Comparison of ENCODE assay signal across 13 cellular contexts in genomic region chr4:4726051-4726450, GRCh38.
DNase-seq lines count a peak whose midpoint lies in the region; ATAC-seq, FAIRE-seq and TF ChIP-seq lines count a peak whose summit lies in the region.
"Had no signal": no experiment of that assay in that cellular context is flagged by ENCODE, and none has a peak within 500 bp of the region (broad histone marks: within the 10 kb centered on the region; RNA-seq: fewer than 3 reads in every experiment).

No MANE protein-coding gene starts in this region.

- H3K9me3 ChIP-seq in BE2C (peaks cover 11% of the 10 kb centered on the region), uterus (peaks cover 0 to 6% of the 10 kb centered on the region in 2 donors)

- TF ChIP-seq POLR2A in H54 (IDR thresholded peaks at IDR 0.05; ENCODE audit: low read depth, low read length), result no peak
- no peak for TF ChIP-seq POLR2A in uterus (IDR thresholded peaks at IDR 0.05)

- no peak for DNase-seq in BE2C
- DNase-seq in H54 (ENCODE audit: insufficient read length, low spot score), result peak; percentile 14
- DNase-seq in RKO (ENCODE audit: low spot score), result peak; percentile 7
- no peak for DNase-seq in foreskin keratinocyte
- DNase-seq in uterus, result no peak
- DNase-seq in NCI-H345 (lab: John Stamatoyannopoulos, UW), result no peak
- DNase-seq in activated effector memory CD4-positive, alpha-beta T cell treated with anti-CD3 and anti-CD28 coated beads, Interleukin-2, amount 50 U/mL, for 16 hours, result no peak
- DNase-seq: activated CD4-positive, alpha-beta T cell treated with anti-CD3 and anti-CD28 coated beads, Interleukin-2, amount 10 ng/mL, durations not matched to agents 7 days and 5 days; cortex of kidney; left ventricle myocardium superior; NCI-H1436; nucleus accumbens had no signal

- peak; percentile 64 for TF ChIP-seq CTCF in BE2C (IDR thresholded peaks at IDR 0.05; ENCODE audit: low read depth, low read length)
- TF ChIP-seq CTCF in foreskin keratinocyte (conservative IDR thresholded peaks at IDR 0.05), result peak; percentile 42
- TF ChIP-seq CTCF in uterus (IDR thresholded peaks at IDR 0.05), result no peak

- no peaks in the 10 kb centered on the region for H3K27me3 ChIP-seq in BE2C
- H3K27me3 ChIP-seq in foreskin keratinocyte, result no peaks in the 10 kb centered on the region
- H3K27me3 ChIP-seq in uterus, result no peaks in the 10 kb centered on the region

- ATAC-seq in foreskin keratinocyte, result no peak
- ATAC-seq in GM18498 (IDR thresholded peaks at IDR 0.05; ENCODE audit: unreplicated experiment), result no peak
- ATAC-seq: left ventricle myocardium superior had no signal

- no peaks in the 10 kb centered on the region for H3K4me1 ChIP-seq in BE2C
- no peaks in the 10 kb centered on the region for H3K4me1 ChIP-seq in foreskin keratinocyte
- H3K4me1 ChIP-seq in uterus, result no peaks in the 10 kb centered on the region

- H3K27ac ChIP-seq in foreskin keratinocyte, result no peak overlapping the region
- no peak overlapping the region for H3K27ac ChIP-seq in uterus

- no peak for FAIRE-seq in H54 (lab: Jason Lieb, UNC)

- intact Hi-C loops in uterus (cut with DNase I; ENCODE audit: low total_unique reads), result no loop called here

- no peaks in the 10 kb centered on the region for H3K36me3 ChIP-seq in BE2C
- no peaks in the 10 kb centered on the region for H3K36me3 ChIP-seq in uterus

- H3K4me3 ChIP-seq in BE2C (ENCODE audit: low read depth, low read length), result no peak overlapping the region
- no peak overlapping the region for H3K4me3 ChIP-seq in uterus

Comparison
In these comparisons a context has a peak if more than half of its experiments do, and no peak if none do; other contexts are left out.
1. DNase-seq: peak in H54 (single experiment) and RKO (single experiment); none in BE2C (single experiment), foreskin keratinocyte (0 of 2), uterus (0 of 2), NCI-H345 (single experiment) and activated effector memory CD4-positive, alpha-beta T cell treated with anti-CD3 and anti-CD28 coated beads, Interleukin-2, amount 50 U/mL, for 16 hours (single experiment).
2. CTCF ChIP-seq: peak in BE2C (single experiment) and foreskin keratinocyte (single experiment); none in uterus (0 of 4).